28 cellular contexts compared by ENCODE assay signal in genomic region chr13:46202956-46203355, GRCh38. TPM values are rescaled to one million over a fixed set of nuclear protein-coding genes. Genes with fewer than 3 reads are reported as not detected.
"Had no signal": no experiment of that assay in that cellular context is flagged by ENCODE, and none has a peak within 500 bp of the region (broad histone marks: within the 10 kb centered on the region; RNA-seq: fewer than 3 reads in every experiment).

No MANE protein-coding gene starts in this region.

- H3K4me1 Mint-ChIP-seq: brain had no signal

- H3K9me3 Mint-ChIP-seq: activated B cell treated with CpG ODN at 0.5 μM for 24 hours; activated T-cell treated with anti-CD3 and anti-CD28 coated beads, Interleukin-2, amount 50 U/mL, for 72 hours; brain; mesothelial cell of epicardium; natural killer cell treated with Interleukin-12 subunit alpha and Interleukin-12 subunit beta and Interleukin-15 and Interleukin-18, amount 100 ng/mL, for 72 hours; stimulated activated naive B cell treated with anti-CD40 and anti-IgM and Interleukin-4, amounts not matched to agents 10 μg/mL and 1 μg/mL and 100 μg/mL, for 72 hours had no signal

- H3K4me3 ChIP-seq: gastrocnemius medialis, upper lobe of left lung had no signal

- H3K27me3 Mint-ChIP-seq: activated B cell treated with CpG ODN at 0.5 μM for 24 hours; activated CD4-positive, alpha-beta T cell treated with anti-CD3 and anti-CD28 coated beads for 36 hours; natural killer cell treated with Interleukin-12 subunit alpha and Interleukin-12 subunit beta and Interleukin-15 and Interleukin-18, amount 100 ng/mL, for 72 hours; progenitor cell of endocrine pancreas; stimulated activated naive B cell treated with anti-CD40 and anti-IgM and Interleukin-4, amounts not matched to agents 10 μg/mL and 1 μg/mL and 100 μg/mL, for 72 hours had no signal

- ATAC-seq: esophagus mucosa, gastrocnemius medialis, left ventricle myocardium superior, SK-N-SH treated with all-trans-retinoic acid at 6 μM for 48 hours had no signal

- H3K9me3 ChIP-seq: gastrocnemius medialis, upper lobe of left lung had no signal

- H3K27me3 ChIP-seq: gastrocnemius medialis, upper lobe of left lung had no signal

- H3K36me3 ChIP-seq: gastrocnemius medialis, upper lobe of left lung had no signal

- DNase-seq: activated B cell treated with CpG ODN at 0.5 μM for 24 hours; activated CD4-positive, alpha-beta T cell treated with anti-CD3 and anti-CD28 coated beads for 36 hours; activated CD4-positive, alpha-beta T cell treated with anti-CD3 and anti-CD28 coated beads, Interleukin-2, amount 50 U/mL, for 48 hours; activated effector memory CD4-positive, alpha-beta T cell treated with anti-CD3 and anti-CD28 coated beads, Interleukin-2, amount 50 U/mL, for 16 hours; activated T-cell treated with anti-CD3 and anti-CD28 coated beads, Interleukin-2, amount 50 U/mL, for 72 hours; aorta; caudate nucleus; dermis blood vessel endothelial cell; effector memory CD4-positive, alpha-beta T cell; gastrocnemius medialis; head of caudate nucleus; hypothalamus; left ventricle myocardium superior; mammary epithelial cell; retina; stimulated activated CD4-positive, alpha-beta T cell treated with anti-CD3 and anti-CD28 coated beads, Interleukin-2, amount 100 ng/mL, for 48 hours; stimulated activated CD8-positive, alpha-beta memory T cell treated with anti-CD3 and anti-CD28 coated beads, Interleukin-4, amount 100 ng/mL, for 48 hours; stimulated activated naive B cell treated with anti-CD40 and anti-IgM and Interleukin-4, amounts not matched to agents 10 μg/mL and 1 μg/mL and 100 μg/mL, for 72 hours; T1000; upper lobe of left lung had no signal

- H3K36me3 Mint-ChIP-seq: brain; mesothelial cell of epicardium; natural killer cell treated with Interleukin-12 subunit alpha and Interleukin-12 subunit beta and Interleukin-15 and Interleukin-18, amount 100 ng/mL, for 72 hours; stimulated activated naive B cell treated with anti-CD40 and anti-IgM and Interleukin-4, amounts not matched to agents 10 μg/mL and 1 μg/mL and 100 μg/mL, for 72 hours had no signal

- H3K27ac Mint-ChIP-seq: activated B cell treated with CpG ODN at 0.5 μM for 24 hours; brain; mesothelial cell of epicardium; stimulated activated naive B cell treated with anti-CD40 and anti-IgM and Interleukin-4, amounts not matched to agents 10 μg/mL and 1 μg/mL and 100 μg/mL, for 72 hours had no signal

- H3K27ac ChIP-seq: gastrocnemius medialis, upper lobe of left lung had no signal

- H3K4me3 Mint-ChIP-seq: activated B cell treated with CpG ODN at 0.5 μM for 24 hours; activated CD4-positive, alpha-beta T cell treated with anti-CD3 and anti-CD28 coated beads for 36 hours; brain; mesothelial cell of epicardium; stimulated activated naive B cell treated with anti-CD40 and anti-IgM and Interleukin-4, amounts not matched to agents 10 μg/mL and 1 μg/mL and 100 μg/mL, for 72 hours had no signal

- H3K4me1 ChIP-seq: gastrocnemius medialis had no signal

RNA-seq across cellular contexts. Expression of gene LRRC63, which starts 8.8 kb away (rescaled TPM):
- total RNA-seq: activated B cell treated with CpG ODN at 0.5 μM for 24 hours, dermis blood vessel endothelial cell, endothelial cell of umbilical vein, esophagus mucosa, gastrocnemius medialis, mammary epithelial cell, osteocyte had no signal

RNA-seq across cellular contexts. Expression of gene LCP1, which starts 21.0 kb away (rescaled TPM):
- total RNA-seq: dermis blood vessel endothelial cell, osteocyte had no signal
